8 cellular contexts compared by ENCODE assay signal in the genomic region with DNA sequence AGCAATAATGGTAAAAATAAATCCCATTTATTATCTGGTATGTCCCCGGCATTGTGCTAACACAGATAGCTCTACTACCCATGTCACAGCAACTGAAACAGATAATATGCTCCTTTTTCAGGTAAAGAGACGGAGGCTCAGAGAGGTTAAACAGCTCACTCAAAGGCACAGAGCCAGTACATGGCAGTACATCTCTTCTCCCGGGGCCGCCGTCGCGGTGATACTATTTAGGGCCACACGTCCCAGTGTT. TPM values are rescaled to one million over a fixed set of nuclear protein-coding genes. Genes with fewer than 3 reads are reported as not detected.
DNase-seq lines count a peak whose midpoint lies in the region; ATAC-seq and TF ChIP-seq lines count a peak whose summit lies in the region.

No MANE protein-coding gene starts in this region.

- peaks cover 23% of the 10 kb centered on the region for H3K27me3 Mint-ChIP-seq in neural crest cell (ENCODE audit: low read depth)

- H3K36me3 Mint-ChIP-seq in neural crest cell (ENCODE audit: low read depth): peaks cover 3% of the 10 kb centered on the region

- H3K27ac ChIP-seq in HUES48 (ENCODE audit: low read depth, low read length) (peak overlapping the region; percentile 83), colonic mucosa (peak overlapping the region; percentile 96)

- H3K9me3 ChIP-seq in HUES48 (ENCODE audit: control insufficient read depth, insufficient read depth, low read length) (no peaks in the 10 kb centered on the region), colonic mucosa (no peaks in the 10 kb centered on the region)

- DNase-seq in colonic mucosa (no peak), neural crest cell (ENCODE audit: low read depth, low spot score) (no peak), left colon (no peak), NCI-H774 (lab: John Stamatoyannopoulos, UW) (no peak), mucosa of gallbladder (ENCODE audit: low spot score) (no peak)

- no peaks in the 10 kb centered on the region for H3K9me3 Mint-ChIP-seq in neural crest cell

- ATAC-seq in GM18870 (IDR thresholded peaks at IDR 0.05; ENCODE audit: unreplicated experiment) (peak; percentile 19), left colon (no peak), GM18498 (IDR thresholded peaks at IDR 0.05; ENCODE audit: unreplicated experiment) (no peak)

- H3K4me1 ChIP-seq in HUES48 (ENCODE audit: control insufficient read depth, insufficient read depth, low read length) (peaks cover 32% of the 10 kb centered on the region), colonic mucosa (no peaks in the 10 kb centered on the region)

- peaks cover 11% of the 10 kb centered on the region for H3K36me3 ChIP-seq in HUES48 (ENCODE audit: control insufficient read depth, insufficient read depth, low read length)
- no peaks in the 10 kb centered on the region for H3K36me3 ChIP-seq in colonic mucosa

- peak overlapping the region; percentile 85 for H3K4me3 ChIP-seq in HUES48 (ENCODE audit: low read depth, low read length)
- H3K4me3 ChIP-seq in colonic mucosa: peak overlapping the region; percentile 96

- TF ChIP-seq CTCF in colonic mucosa (IDR thresholded peaks at IDR 0.05) (no peak), neural crest cell (conservative IDR thresholded peaks at IDR 0.05) (no peak)

- H3K9ac ChIP-seq in HUES48 (ENCODE audit: low read depth, low read length): peak overlapping the region; percentile 80
- peak overlapping the region; percentile 79 to 92 for H3K9ac ChIP-seq in colonic mucosa (ENCODE audit: low read depth in 2 of 2, low read length in 2 of 2)

- H3K27ac Mint-ChIP-seq in neural crest cell (ENCODE audit: unreplicated experiment): peak overlapping the region; percentile 98

- peak overlapping the region; percentile 94 for H3K4me3 Mint-ChIP-seq in neural crest cell

- H3K4me1 Mint-ChIP-seq in neural crest cell: peaks cover 38% of the 10 kb centered on the region

- H3K27me3 ChIP-seq in HUES48 (ENCODE audit: control insufficient read depth, insufficient read depth, low read length) (no peaks in the 10 kb centered on the region; the same call in 1 of the 2 replicates), colonic mucosa (no peaks in the 10 kb centered on the region)

- intact Hi-C loops in colonic mucosa (cut with DNase I) (no loop called here), left colon (cut with DNase I, micrococcal nuclease) (no loop called here)

RNA-seq across cellular contexts. Expression of a gene that starts 0.7 kb away (rescaled TPM):
- 10 to 100 TPM; 13.3 to 44.1 TPM for total RNA-seq in colonic mucosa
- total RNA-seq in neural crest cell: 12.3 and 14.6 TPM in 2 replicates
- total RNA-seq in left colon: 10 to 100 TPM; 16.9 to 26.2 TPM
- 17.7 TPM for total RNA-seq in mucosa of gallbladder
